8 cellular contexts compared by ENCODE assay signal in genomic region chr20:19975436-19975799, GRCh38. TPM values are rescaled to one million over a fixed set of nuclear protein-coding genes. Genes with fewer than 3 reads are reported as not detected.
A peak's percentile ranks its signal among the peaks of the same experiment; 100 is the strongest.
DNase-seq lines count a peak whose midpoint lies in the region; ATAC-seq and TF ChIP-seq lines count a peak whose summit lies in the region.

No MANE protein-coding gene starts in this region.

- H3K4me1 Mint-ChIP-seq in nephron progenitor cell, result peaks cover 65% of the 10 kb centered on the region

- H3K4me3 Mint-ChIP-seq in nephron progenitor cell, result no peak overlapping the region

- ATAC-seq in esophagus mucosa, result peak; percentile 5
- ATAC-seq in GM18873 (IDR thresholded peaks at IDR 0.05; ENCODE audit: low FRiP score, unreplicated experiment), result no peak
- ATAC-seq in HG02623 (IDR thresholded peaks at IDR 0.05; ENCODE audit: unreplicated experiment), result no peak

- no peaks in the 10 kb centered on the region for H3K27me3 Mint-ChIP-seq in nephron progenitor cell (ENCODE audit: low read depth, poor library complexity)

- in situ Hi-C loops in ACHN (cut with HindIII; ENCODE audit: low pct_ligation_motif_present, low pct_unique_long_range_greater_than_20kb, low sequenced_read_pairs), result no loop called here

- H3K9me3 Mint-ChIP-seq in nephron progenitor cell, result peaks cover 9% of the 10 kb centered on the region

- H3K27ac Mint-ChIP-seq in nephron progenitor cell, result peak overlapping the region; percentile 99

- no peak for TF ChIP-seq CTCF in nephron progenitor cell (IDR thresholded peaks at IDR 0.05)

- peaks cover 71% of the 10 kb centered on the region for H3K36me3 Mint-ChIP-seq in nephron progenitor cell (ENCODE audit: low read depth)

- peak; percentile 42 for DNase-seq in ACHN
- DNase-seq in NCI-H226, result peak; percentile 35
- no peak for DNase-seq in nephron progenitor cell
- no peak for DNase-seq in OCI-M2 (lab: John Stamatoyannopoulos, UW; ENCODE audit: unreplicated experiment)
- no peak for DNase-seq in islet precursor cell

RNA-seq across cellular contexts. Expression of gene NAA20, which starts 41.7 kb away (rescaled TPM):
- 156 TPM for total RNA-seq in esophagus mucosa

Comparison
In these comparisons a context has a peak if more than half of its experiments do, and no peak if none do; other contexts are left out.
1. DNase-seq: peak in ACHN (single experiment) and NCI-H226 (single experiment); none in nephron progenitor cell (single experiment), OCI-M2 (single experiment) and islet precursor cell (single experiment).